In the genomic region with DNA sequence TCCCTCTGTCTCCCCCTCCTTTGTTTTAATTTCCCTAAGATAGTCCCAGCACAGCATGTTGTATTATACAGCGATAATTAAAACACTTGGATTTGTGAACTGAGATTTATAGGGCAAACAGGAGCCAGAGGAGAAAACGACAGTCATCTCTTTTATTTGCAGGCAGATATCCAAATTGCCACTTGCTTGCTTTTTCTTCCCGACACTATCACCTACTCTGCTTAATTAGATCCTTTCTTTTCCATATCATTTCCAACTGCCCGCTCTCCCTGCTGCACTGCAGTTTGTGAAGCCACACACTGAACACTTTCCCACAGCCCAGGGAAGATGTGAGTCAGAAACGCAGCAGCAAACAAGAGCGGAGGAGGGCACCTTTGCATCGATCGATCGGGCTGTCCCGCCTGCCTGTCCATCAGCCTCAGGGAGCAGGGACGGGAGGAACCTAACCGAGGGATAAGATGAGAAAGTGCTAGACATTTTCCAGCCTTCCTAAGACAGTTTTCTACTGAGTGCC, we compare ENCODE assay signal across 1 cellular context.
A peak's percentile ranks its signal among the peaks of the same experiment; 100 is the strongest.
TF ChIP-seq lines count a peak whose summit lies in the region.

No MANE protein-coding gene starts in this region.

TF ChIP-seq in HepG2, 621 proteins besides CTCF, POLR2A, EP300 and RAD21 (continued from another document and continues in another):
- no peak for TF ChIP-seq TAF15 (IDR thresholded peaks at IDR 0.05; ENCODE audit: low read depth, low read length, poor library complexity, severe bottlenecking)
- peak; percentile 31; the same call in 1 of the 2 replicates for TF ChIP-seq YEATS4 (CRISPR knock-in tag; IDR thresholded peaks at IDR 0.05; ENCODE audit: borderline replicate concordance)
- TF ChIP-seq JUN (CRISPR knock-in tag; IDR thresholded peaks at IDR 0.05), result peak; percentile 73; the same call in 1 of the 2 replicates
- peak; percentile 71 for TF ChIP-seq RARA (CRISPR knock-in tag; IDR thresholded peaks at IDR 0.05)
- TF ChIP-seq MAFF (IDR thresholded peaks at IDR 0.05; ENCODE audit: low read depth, low read length), result no peak
- TF ChIP-seq RFXAP (CRISPR knock-in tag; IDR thresholded peaks at IDR 0.05; ENCODE audit: borderline replicate concordance), result peak; percentile 77; the same call in 1 of the 2 replicates
- no peak for TF ChIP-seq ZFAT (CRISPR knock-in tag; conservative IDR thresholded peaks at IDR 0.05)
- peak; percentile 85 for TF ChIP-seq DPF2 (CRISPR knock-in tag; IDR thresholded peaks at IDR 0.05; ENCODE audit: borderline replicate concordance, low read depth)
- TF ChIP-seq TBX2 (CRISPR knock-in tag; IDR thresholded peaks at IDR 0.05; ENCODE audit: borderline replicate concordance), result peak; percentile 54
- TF ChIP-seq, protein P1, sequence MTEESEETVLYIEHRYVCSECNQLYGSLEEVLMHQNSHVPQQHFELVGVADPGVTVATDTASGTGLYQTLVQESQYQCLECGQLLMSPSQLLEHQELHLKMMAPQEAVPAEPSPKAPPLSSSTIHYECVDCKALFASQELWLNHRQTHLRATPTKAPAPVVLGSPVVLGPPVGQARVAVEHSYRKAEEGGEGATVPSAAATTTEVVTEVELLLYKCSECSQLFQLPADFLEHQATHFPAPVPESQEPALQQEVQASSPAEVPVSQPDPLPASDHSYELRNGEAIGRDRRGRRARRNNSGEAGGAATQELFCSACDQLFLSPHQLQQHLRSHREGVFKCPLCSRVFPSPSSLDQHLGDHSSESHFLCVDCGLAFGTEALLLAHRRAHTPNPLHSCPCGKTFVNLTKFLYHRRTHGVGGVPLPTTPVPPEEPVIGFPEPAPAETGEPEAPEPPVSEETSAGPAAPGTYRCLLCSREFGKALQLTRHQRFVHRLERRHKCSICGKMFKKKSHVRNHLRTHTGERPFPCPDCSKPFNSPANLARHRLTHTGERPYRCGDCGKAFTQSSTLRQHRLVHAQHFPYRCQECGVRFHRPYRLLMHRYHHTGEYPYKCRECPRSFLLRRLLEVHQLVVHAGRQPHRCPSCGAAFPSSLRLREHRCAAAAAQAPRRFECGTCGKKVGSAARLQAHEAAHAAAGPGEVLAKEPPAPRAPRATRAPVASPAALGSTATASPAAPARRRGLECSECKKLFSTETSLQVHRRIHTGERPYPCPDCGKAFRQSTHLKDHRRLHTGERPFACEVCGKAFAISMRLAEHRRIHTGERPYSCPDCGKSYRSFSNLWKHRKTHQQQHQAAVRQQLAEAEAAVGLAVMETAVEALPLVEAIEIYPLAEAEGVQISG (CRISPR knock-in tag; IDR thresholded peaks at IDR 0.05), result peak; percentile 70
- TF ChIP-seq NR2C2 (CRISPR knock-in tag; IDR thresholded peaks at IDR 0.05; ENCODE audit: borderline replicate concordance), result no peak
- TF ChIP-seq POLR2G (IDR thresholded peaks at IDR 0.05; ENCODE audit: low read depth, low read length), result peak; percentile 88
- TF ChIP-seq TEAD2 (CRISPR knock-in tag; IDR thresholded peaks at IDR 0.05), result no peak
- TF ChIP-seq, protein P2, sequence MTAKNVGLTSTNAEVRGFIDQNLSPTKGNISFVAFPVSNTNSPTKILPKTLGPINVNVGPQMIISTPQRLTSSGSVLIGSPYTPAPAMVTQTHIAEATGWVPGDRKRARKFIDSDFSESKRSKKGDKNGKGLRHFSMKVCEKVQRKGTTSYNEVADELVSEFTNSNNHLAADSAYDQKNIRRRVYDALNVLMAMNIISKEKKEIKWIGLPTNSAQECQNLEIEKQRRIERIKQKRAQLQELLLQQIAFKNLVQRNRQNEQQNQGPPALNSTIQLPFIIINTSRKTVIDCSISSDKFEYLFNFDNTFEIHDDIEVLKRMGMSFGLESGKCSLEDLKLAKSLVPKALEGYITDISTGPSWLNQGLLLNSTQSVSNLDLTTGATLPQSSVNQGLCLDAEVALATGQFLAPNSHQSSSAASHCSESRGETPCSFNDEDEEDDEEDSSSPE (CRISPR knock-in tag; IDR thresholded peaks at IDR 0.05), result 0 out of 2 replicates have a peak, but pooled peaks have one; percentile 55
- TF ChIP-seq NR2F6 (IDR thresholded peaks at IDR 0.05), result peak; percentile 42; the same call in 1 of the 2 replicates
- TF ChIP-seq NR2F6 (CRISPR knock-in tag; IDR thresholded peaks at IDR 0.05), result peak; percentile 74
- TF ChIP-seq PAF1 (CRISPR knock-in tag; IDR thresholded peaks at IDR 0.05), result no peak
- peak; percentile 78 for TF ChIP-seq FOXA3 (CRISPR knock-in tag; IDR thresholded peaks at IDR 0.05)
- no peak for TF ChIP-seq KLF11 (CRISPR knock-in tag; IDR thresholded peaks at IDR 0.05)
- TF ChIP-seq, protein P3, sequence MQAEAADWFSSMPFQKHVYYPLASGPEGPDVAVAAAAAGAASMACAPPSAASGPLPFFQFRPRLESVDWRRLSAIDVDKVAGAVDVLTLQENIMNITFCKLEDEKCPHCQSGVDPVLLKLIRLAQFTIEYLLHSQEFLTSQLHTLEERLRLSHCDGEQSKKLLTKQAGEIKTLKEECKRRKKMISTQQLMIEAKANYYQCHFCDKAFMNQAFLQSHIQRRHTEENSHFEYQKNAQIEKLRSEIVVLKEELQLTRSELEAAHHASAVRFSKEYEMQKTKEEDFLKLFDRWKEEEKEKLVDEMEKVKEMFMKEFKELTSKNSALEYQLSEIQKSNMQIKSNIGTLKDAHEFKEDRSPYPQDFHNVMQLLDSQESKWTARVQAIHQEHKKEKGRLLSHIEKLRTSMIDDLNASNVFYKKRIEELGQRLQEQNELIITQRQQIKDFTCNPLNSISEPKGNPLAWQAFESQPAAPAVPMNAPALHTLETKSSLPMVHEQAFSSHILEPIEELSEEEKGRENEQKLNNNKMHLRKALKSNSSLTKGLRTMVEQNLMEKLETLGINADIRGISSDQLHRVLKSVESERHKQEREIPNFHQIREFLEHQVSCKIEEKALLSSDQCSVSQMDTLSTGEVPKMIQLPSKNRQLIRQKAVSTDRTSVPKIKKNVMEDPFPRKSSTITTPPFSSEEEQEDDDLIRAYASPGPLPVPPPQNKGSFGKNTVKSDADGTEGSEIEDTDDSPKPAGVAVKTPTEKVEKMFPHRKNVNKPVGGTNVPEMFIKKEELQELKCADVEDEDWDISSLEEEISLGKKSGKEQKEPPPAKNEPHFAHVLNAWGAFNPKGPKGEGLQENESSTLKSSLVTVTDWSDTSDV (CRISPR knock-in tag; IDR thresholded peaks at IDR 0.05), result no peak
- TF ChIP-seq, protein P4, sequence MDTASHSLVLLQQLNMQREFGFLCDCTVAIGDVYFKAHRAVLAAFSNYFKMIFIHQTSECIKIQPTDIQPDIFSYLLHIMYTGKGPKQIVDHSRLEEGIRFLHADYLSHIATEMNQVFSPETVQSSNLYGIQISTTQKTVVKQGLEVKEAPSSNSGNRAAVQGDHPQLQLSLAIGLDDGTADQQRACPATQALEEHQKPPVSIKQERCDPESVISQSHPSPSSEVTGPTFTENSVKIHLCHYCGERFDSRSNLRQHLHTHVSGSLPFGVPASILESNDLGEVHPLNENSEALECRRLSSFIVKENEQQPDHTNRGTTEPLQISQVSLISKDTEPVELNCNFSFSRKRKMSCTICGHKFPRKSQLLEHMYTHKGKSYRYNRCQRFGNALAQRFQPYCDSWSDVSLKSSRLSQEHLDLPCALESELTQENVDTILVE (CRISPR knock-in tag; IDR thresholded peaks at IDR 0.05), result no peak
- 0 out of 2 replicates have a peak, but pooled peaks have one; percentile 45 for TF ChIP-seq RELA (CRISPR knock-in tag; IDR thresholded peaks at IDR 0.05)
- TF ChIP-seq CENPT (CRISPR knock-in tag; IDR thresholded peaks at IDR 0.05; ENCODE audit: low read depth), result no peak
- no peak for TF ChIP-seq ZSCAN22 (CRISPR knock-in tag; IDR thresholded peaks at IDR 0.05)
- TF ChIP-seq, protein P5, sequence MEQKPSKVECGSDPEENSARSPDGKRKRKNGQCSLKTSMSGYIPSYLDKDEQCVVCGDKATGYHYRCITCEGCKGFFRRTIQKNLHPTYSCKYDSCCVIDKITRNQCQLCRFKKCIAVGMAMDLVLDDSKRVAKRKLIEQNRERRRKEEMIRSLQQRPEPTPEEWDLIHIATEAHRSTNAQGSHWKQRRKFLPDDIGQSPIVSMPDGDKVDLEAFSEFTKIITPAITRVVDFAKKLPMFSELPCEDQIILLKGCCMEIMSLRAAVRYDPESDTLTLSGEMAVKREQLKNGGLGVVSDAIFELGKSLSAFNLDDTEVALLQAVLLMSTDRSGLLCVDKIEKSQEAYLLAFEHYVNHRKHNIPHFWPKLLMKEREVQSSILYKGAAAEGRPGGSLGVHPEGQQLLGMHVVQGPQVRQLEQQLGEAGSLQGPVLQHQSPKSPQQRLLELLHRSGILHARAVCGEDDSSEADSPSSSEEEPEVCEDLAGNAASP (CRISPR knock-in tag; IDR thresholded peaks at IDR 0.05; ENCODE audit: borderline replicate concordance), result peak; percentile 50; the same call in 1 of the 2 replicates
- TF ChIP-seq THAP11 (CRISPR knock-in tag; IDR thresholded peaks at IDR 0.05), result peak; percentile 53; the same call in 1 of the 2 replicates
- TF ChIP-seq, protein P6, sequence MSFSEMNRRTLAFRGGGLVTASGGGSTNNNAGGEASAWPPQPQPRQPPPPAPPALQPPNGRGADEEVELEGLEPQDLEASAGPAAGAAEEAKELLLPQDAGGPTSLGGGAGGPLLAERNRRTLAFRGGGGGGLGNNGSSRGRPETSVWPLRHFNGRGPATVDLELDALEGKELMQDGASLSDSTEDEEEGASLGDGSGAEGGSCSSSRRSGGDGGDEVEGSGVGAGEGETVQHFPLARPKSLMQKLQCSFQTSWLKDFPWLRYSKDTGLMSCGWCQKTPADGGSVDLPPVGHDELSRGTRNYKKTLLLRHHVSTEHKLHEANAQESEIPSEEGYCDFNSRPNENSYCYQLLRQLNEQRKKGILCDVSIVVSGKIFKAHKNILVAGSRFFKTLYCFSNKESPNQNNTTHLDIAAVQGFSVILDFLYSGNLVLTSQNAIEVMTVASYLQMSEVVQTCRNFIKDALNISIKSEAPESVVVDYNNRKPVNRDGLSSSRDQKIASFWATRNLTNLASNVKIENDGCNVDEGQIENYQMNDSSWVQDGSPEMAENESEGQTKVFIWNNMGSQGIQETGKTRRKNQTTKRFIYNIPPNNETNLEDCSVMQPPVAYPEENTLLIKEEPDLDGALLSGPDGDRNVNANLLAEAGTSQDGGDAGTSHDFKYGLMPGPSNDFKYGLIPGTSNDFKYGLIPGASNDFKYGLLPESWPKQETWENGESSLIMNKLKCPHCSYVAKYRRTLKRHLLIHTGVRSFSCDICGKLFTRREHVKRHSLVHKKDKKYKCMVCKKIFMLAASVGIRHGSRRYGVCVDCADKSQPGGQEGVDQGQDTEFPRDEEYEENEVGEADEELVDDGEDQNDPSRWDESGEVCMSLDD (CRISPR knock-in tag; IDR thresholded peaks at IDR 0.05; ENCODE audit: borderline replicate concordance), result no peak; the same call in 1 of the 2 replicates
- TF ChIP-seq, protein P7, sequence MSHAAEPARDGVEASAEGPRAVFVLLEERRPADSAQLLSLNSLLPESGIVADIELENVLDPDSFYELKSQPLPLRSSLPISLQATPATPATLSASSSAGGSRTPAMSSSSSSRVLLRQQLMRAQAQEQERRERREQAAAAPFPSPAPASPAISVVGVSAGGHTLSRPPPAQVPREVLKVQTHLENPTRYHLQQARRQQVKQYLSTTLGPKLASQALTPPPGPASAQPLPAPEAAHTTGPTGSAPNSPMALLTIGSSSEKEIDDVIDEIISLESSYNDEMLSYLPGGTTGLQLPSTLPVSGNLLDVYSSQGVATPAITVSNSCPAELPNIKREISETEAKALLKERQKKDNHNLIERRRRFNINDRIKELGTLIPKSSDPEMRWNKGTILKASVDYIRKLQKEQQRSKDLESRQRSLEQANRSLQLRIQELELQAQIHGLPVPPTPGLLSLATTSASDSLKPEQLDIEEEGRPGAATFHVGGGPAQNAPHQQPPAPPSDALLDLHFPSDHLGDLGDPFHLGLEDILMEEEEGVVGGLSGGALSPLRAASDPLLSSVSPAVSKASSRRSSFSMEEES (CRISPR knock-in tag; IDR thresholded peaks at IDR 0.05), result peak; percentile 50; the same call in 1 of the 2 replicates
- TF ChIP-seq BCL6 (CRISPR knock-in tag; IDR thresholded peaks at IDR 0.05), result peak; percentile 52; the same call in 1 of the 2 replicates
- TF ChIP-seq CCDC6 (CRISPR knock-in tag; IDR thresholded peaks at IDR 0.05), result peak; percentile 81; the same call in 1 of the 2 replicates
- no peak for TF ChIP-seq NONO (IDR thresholded peaks at IDR 0.05)
- TF ChIP-seq NONO (CRISPR knock-in tag; conservative IDR thresholded peaks at IDR 0.05), result peak; percentile 91; the same call in 1 of the 2 replicates
- TF ChIP-seq, protein P8, sequence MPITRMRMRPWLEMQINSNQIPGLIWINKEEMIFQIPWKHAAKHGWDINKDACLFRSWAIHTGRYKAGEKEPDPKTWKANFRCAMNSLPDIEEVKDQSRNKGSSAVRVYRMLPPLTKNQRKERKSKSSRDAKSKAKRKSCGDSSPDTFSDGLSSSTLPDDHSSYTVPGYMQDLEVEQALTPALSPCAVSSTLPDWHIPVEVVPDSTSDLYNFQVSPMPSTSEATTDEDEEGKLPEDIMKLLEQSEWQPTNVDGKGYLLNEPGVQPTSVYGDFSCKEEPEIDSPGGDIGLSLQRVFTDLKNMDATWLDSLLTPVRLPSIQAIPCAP (CRISPR knock-in tag; IDR thresholded peaks at IDR 0.05; ENCODE audit: low read depth), result no peak
- TF ChIP-seq, protein P9, sequence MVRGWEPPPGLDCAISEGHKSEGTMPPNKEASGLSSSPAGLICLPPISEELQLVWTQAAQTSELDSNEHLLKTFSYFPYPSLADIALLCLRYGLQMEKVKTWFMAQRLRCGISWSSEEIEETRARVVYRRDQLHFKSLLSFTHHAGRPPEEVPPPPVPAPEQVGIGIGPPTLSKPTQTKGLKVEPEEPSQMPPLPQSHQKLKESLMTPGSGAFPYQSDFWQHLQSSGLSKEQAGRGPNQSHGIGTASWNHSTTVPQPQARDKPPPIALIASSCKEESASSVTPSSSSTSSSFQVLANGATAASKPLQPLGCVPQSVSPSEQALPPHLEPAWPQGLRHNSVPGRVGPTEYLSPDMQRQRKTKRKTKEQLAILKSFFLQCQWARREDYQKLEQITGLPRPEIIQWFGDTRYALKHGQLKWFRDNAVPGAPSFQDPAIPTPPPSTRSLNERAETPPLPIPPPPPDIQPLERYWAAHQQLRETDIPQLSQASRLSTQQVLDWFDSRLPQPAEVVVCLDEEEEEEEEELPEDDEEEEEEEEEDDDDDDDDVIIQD (CRISPR knock-in tag; IDR thresholded peaks at IDR 0.05; ENCODE audit: low read depth), result peak; percentile 64; the same call in 1 of the 2 replicates
- TF ChIP-seq ATF1 (CRISPR knock-in tag; IDR thresholded peaks at IDR 0.05), result no peak
- peak; percentile 16; the same call in 1 of the 2 replicates for TF ChIP-seq NKX3-1 (CRISPR knock-in tag; IDR thresholded peaks at IDR 0.05)
- peak; percentile 72; the same call in 1 of the 2 replicates for TF ChIP-seq ZNF792 (CRISPR knock-in tag; IDR thresholded peaks at IDR 0.05)
- TF ChIP-seq, protein P10, sequence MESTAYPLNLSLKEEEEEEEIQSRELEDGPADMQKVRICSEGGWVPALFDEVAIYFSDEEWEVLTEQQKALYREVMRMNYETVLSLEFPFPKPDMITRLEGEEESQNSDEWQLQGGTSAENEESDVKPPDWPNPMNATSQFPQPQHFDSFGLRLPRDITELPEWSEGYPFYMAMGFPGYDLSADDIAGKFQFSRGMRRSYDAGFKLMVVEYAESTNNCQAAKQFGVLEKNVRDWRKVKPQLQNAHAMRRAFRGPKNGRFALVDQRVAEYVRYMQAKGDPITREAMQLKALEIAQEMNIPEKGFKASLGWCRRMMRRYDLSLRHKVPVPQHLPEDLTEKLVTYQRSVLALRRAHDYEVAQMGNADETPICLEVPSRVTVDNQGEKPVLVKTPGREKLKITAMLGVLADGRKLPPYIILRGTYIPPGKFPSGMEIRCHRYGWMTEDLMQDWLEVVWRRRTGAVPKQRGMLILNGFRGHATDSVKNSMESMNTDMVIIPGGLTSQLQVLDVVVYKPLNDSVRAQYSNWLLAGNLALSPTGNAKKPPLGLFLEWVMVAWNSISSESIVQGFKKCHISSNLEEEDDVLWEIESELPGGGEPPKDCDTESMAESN (CRISPR knock-in tag; conservative IDR thresholded peaks at IDR 0.05), result peak; percentile 50; the same call in 1 of the 2 replicates
- TF ChIP-seq KDM3A (CRISPR knock-in tag; IDR thresholded peaks at IDR 0.05; ENCODE audit: low read depth), result peak; percentile 93
- TF ChIP-seq CBX1 (IDR thresholded peaks at IDR 0.05; ENCODE audit: low read depth), result peak; percentile 27
- TF ChIP-seq FOXO1 (CRISPR knock-in tag; IDR thresholded peaks at IDR 0.05), result peak; percentile 90
